Comparison of ENCODE assay signal across 8 cellular contexts in genomic region chr15:64894395-64895056, GRCh38. TPM values are rescaled to one million over a fixed set of nuclear protein-coding genes. Genes with fewer than 3 reads are reported as not detected.
DNase-seq lines count a peak whose midpoint lies in the region; ATAC-seq, FAIRE-seq and TF ChIP-seq lines count a peak whose summit lies in the region.

No MANE protein-coding gene starts in this region.

- no peaks in the 10 kb centered on the region for H3K9me3 ChIP-seq in colonic mucosa
- H3K9me3 ChIP-seq in thoracic aorta, result no peaks in the 10 kb centered on the region

- peaks cover 50 to 72% (median 68%) of the 10 kb centered on the region in 3 donors for H3K4me1 Mint-ChIP-seq in naive B cell

- H3K36me3 Mint-ChIP-seq in naive B cell, result no peaks in the 10 kb centered on the region

- peak overlapping the region; percentile 63 to 68 for H3K9ac ChIP-seq in colonic mucosa (ENCODE audit: low read depth in 2 of 2, low read length in 2 of 2)

- DNase-seq in GM18507 (ENCODE audit: extremely low spot score, insufficient read length, low read depth), result no peak
- DNase-seq in activated CD4-positive, CD25-positive, alpha-beta regulatory T cell (lab: John Stamatoyannopoulos, UW), result peak; percentile 37 to 83 (median 58)
- DNase-seq in colonic mucosa, result peak; percentile 41
- DNase-seq in naive B cell, result peak; percentile 78
- DNase-seq in thoracic aorta (ENCODE audit: low spot score), result no peak
- no peak for DNase-seq in putamen (ENCODE audit: low spot score)
- no peak for DNase-seq in NCI-H2081 treated with DMSO at 0.1 percent for 48 hours (lab: John Stamatoyannopoulos, UW)

- H3K27me3 Mint-ChIP-seq in naive B cell, result no peaks in the 10 kb centered on the region

- H3K36me3 ChIP-seq in colonic mucosa (no peaks in the 10 kb centered on the region), thoracic aorta (no peaks in the 10 kb centered on the region)

- ATAC-seq in HG02884 (IDR thresholded peaks at IDR 0.05; ENCODE audit: unreplicated experiment) (peak; percentile 20), naive B cell (ENCODE audit: low read depth in 2 of 2) (peak; percentile 63 to 64), thoracic aorta (ENCODE audit: insufficient number of reproducible peaks, low FRiP score, low read depth) (no peak)

- intact Hi-C loops in colonic mucosa (cut with DNase I), result no loop called here

- H3K4me3 Mint-ChIP-seq in naive B cell, result peak overlapping the region; percentile 88 to 97 (median 92)

- peak overlapping the region; percentile 15 for H3K4me3 ChIP-seq in colonic mucosa
- H3K4me3 ChIP-seq in thoracic aorta, result peak overlapping the region; percentile 62

- H3K27ac Mint-ChIP-seq in naive B cell, result peak overlapping the region; percentile 96 to 99 (median 98)

- no peaks in the 10 kb centered on the region for H3K4me1 ChIP-seq in colonic mucosa
- peaks cover 30 to 57% of the 10 kb centered on the region in 2 donors for H3K4me1 ChIP-seq in thoracic aorta (ENCODE audit: control insufficient read depth in 1 of 2, low read depth in 2 of 2)

- TF ChIP-seq CTCF in colonic mucosa (IDR thresholded peaks at IDR 0.05) (no peak), thoracic aorta (IDR thresholded peaks at IDR 0.05) (no peak)

- H3K27ac ChIP-seq in colonic mucosa (peak overlapping the region; percentile 83), thoracic aorta (peak overlapping the region; percentile 25 to 79)

- H3K27me3 ChIP-seq in colonic mucosa, result no peaks in the 10 kb centered on the region
- no peaks in the 10 kb centered on the region for H3K27me3 ChIP-seq in thoracic aorta (replicated peaks; ENCODE audit: insufficient read depth)

- H3K9me3 Mint-ChIP-seq in naive B cell, result no peaks in the 10 kb centered on the region

- FAIRE-seq in GM18507 (lab: Jason Lieb, UNC), result peak; percentile 90

RNA-seq across cellular contexts. Expression of gene ANKDD1A, which starts 17.2 kb away (rescaled TPM):
- total RNA-seq in colonic mucosa (1 to 10 TPM in 1 of 2 donors, under 1 TPM in 1; 0.32 to 1.9 TPM), thoracic aorta (10 to 100 TPM; 27.5 to 58.1 TPM)
- 1 to 10 TPM in 3 of 6 donors, under 1 TPM in 2, not detected in 1; 0.14 to 3.3 (median 1.3) TPM for polyA plus RNA-seq in naive B cell (ENCODE audit: low read depth in 6 of 6)

RNA-seq across cellular contexts. Expression of gene PLEKHO2, which starts 52.8 kb away (rescaled TPM):
- total RNA-seq in colonic mucosa (10 to 100 TPM in 1 of 2 donors, 1 to 10 TPM in 1; 4.4 to 13.6 TPM), thoracic aorta (10 to 100 TPM; 50.0 to 53.8 TPM)
- 10 to 100 TPM in 5 of 6 donors, 1 to 10 TPM in 1; 9.7 to 20.7 (median 14.4) TPM for polyA plus RNA-seq in naive B cell (ENCODE audit: low read depth in 6 of 6)

Comparison
In these comparisons a context has a peak if more than half of its experiments do, and no peak if none do; other contexts are left out.
1. DNase-seq: peak in activated CD4-positive, CD25-positive, alpha-beta regulatory T cell (4 of 4), colonic mucosa (single experiment) and naive B cell (single experiment); none in GM18507 (single experiment), thoracic aorta (single experiment), putamen (single experiment) and NCI-H2081 treated with DMSO at 0.1 percent for 48 hours (single experiment).
2. RNA of gene ANKDD1A, which starts 17.2 kb away (total RNA-seq): 27.5 to 58.1 TPM in thoracic aorta; 0.32 to 1.9 TPM in colonic mucosa; every median in the first group is over 4 times any median in the second.